16 cellular contexts compared by ENCODE assay signal in the genomic region with DNA sequence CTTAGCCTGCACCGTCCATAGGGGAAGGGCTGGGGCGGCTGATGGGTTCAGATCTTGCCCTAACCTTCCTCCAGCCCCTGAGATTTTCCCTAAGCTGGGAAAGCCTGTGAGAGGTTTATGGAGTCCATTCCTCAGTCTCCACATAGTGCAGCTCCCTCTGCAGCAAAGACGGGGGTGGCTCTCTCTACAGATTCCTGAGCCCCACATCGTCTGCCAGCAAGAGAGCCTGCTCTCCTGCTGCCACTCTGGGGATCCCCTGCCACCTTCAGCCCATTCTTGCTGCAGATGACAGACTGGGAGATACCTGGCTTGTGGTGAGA. TPM values are rescaled to one million over a fixed set of nuclear protein-coding genes. Genes with fewer than 3 reads are reported as not detected.
A peak's percentile ranks its signal among the peaks of the same experiment; 100 is the strongest.
DNase-seq lines count a peak whose midpoint lies in the region; ATAC-seq, FAIRE-seq and TF ChIP-seq lines count a peak whose summit lies in the region.
"Had no signal": no experiment of that assay in that cellular context is flagged by ENCODE, and none has a peak within 500 bp of the region (broad histone marks: within the 10 kb centered on the region; RNA-seq: fewer than 3 reads in every experiment).

No MANE protein-coding gene starts in this region.

- CTCF ChIA-PET in H1 (lab: Charles Lee; ENCODE audit: partially characterized antibody), result interaction anchor here (0.8 to 34.1 kb wide), 25 partner anchors 9 to 108 kb away, joined by 3 to 1022 read pairs (median 8); partner anchors contain the start of genes ATG101 and NR4A1

- H3K4me3 ChIP-seq in heart left ventricle, result no peak overlapping the region
- H3K4me3 ChIP-seq in H1 (ENCODE audit: extremely low read depth in 1 of 4, insufficient read depth in 2 of 4, low read depth in 3 of 4, low read length in 4 of 4), result no peak overlapping the region
- H3K4me3 ChIP-seq in neural cell (ENCODE audit: low read length), result no peak overlapping the region
- no peak overlapping the region for H3K4me3 ChIP-seq in uterus
- H3K4me3 ChIP-seq in lower leg skin (ENCODE audit: low read depth, poor library complexity, severe bottlenecking), result no peak overlapping the region
- H3K4me3 ChIP-seq: A549, body of pancreas had no signal

- peaks cover 0 to 15% (median 7%) of the 10 kb centered on the region in 9 donors for H3K36me3 ChIP-seq in heart left ventricle
- peaks cover 0 to 3% (median under 1%) of the 10 kb centered on the region in 4 experiments; a peak in 3 of 8 replicates for H3K36me3 ChIP-seq in H1 (ENCODE audit: control insufficient read depth in 2 of 4, insufficient read depth in 4 of 4, low read length in 3 of 4)
- no peaks in the 10 kb centered on the region for H3K36me3 ChIP-seq in neural cell (ENCODE audit: insufficient read depth, low read length)
- no peaks in the 10 kb centered on the region for H3K36me3 ChIP-seq in uterus

- POLR2A ChIA-PET in H1 (lab: Charles Lee; ENCODE audit: partially characterized antibody), result interaction anchor here (1.5 to 7.7 kb wide), 4 partner anchors 13 to 193 kb away, joined by 3 to 82 read pairs (median 16); partner anchors contain the start of gene ATG101

- peak overlapping the region; percentile 39; the same call in 1 of the 2 replicates for H4K8ac ChIP-seq in H1 (ENCODE audit: extremely low read depth, insufficient read depth, low read length)

- H3K9me3 Mint-ChIP-seq in mesothelial cell of epicardium, result no peaks in the 10 kb centered on the region
- H3K9me3 Mint-ChIP-seq: WTC11 had no signal

- no peak for FAIRE-seq in H1 (lab: Jason Lieb, UNC)
- FAIRE-seq: A549, urothelium cell line had no signal

- no peak overlapping the region for H2BK20ac ChIP-seq in H1 (ENCODE audit: low read length)

- no peak overlapping the region for H3K18ac ChIP-seq in H1 (ENCODE audit: extremely low read depth, low read length)

- peak overlapping the region; percentile 44; the same call in 1 of the 2 replicates for H2BK5ac ChIP-seq in H1 (ENCODE audit: low read depth, low read length)

- H2BK12ac ChIP-seq in H1 (ENCODE audit: low read depth, low read length), result peak overlapping the region; percentile 75; the same call in 1 of the 2 replicates

- no peak overlapping the region for H2BK120ac ChIP-seq in H1 (replicated peaks; ENCODE audit: low read depth, low read length)

- no peak overlapping the region for H3K23ac ChIP-seq in H1 (ENCODE audit: insufficient read length)

- TF ChIP-seq EP300 in H1 (IDR thresholded peaks at IDR 0.05; ENCODE audit: borderline replicate concordance in 1 of 2, low read depth in 2 of 2, low read length in 2 of 2), result no peak
- no peak for TF ChIP-seq EP300 in neural cell (conservative IDR thresholded peaks at IDR 0.05; ENCODE audit: poor library complexity, severe bottlenecking)

- no peak overlapping the region for H3K56ac ChIP-seq in H1 (replicated peaks; ENCODE audit: insufficient read length, low read depth, low read length)

- H2AFZ ChIP-seq in H1 (ENCODE audit: low read length) (no peak overlapping the region), neural cell (ENCODE audit: low read depth, low read length) (no peak overlapping the region)

- H3K4me1 ChIP-seq in heart left ventricle (peaks cover 6 to 37% (median 27%) of the 10 kb centered on the region in 12 donors), H1 (replicated peaks in 1 of 4; ENCODE audit: control insufficient read depth in 3 of 4, insufficient read depth in 4 of 4, low read length in 3 of 4) (peaks cover 5 to 37% (median 14%) of the 10 kb centered on the region in 4 experiments; a peak in 6 of 7 replicates), uterus (peaks cover 0 to 9% of the 10 kb centered on the region in 2 donors)
- H3K4me1 ChIP-seq: body of pancreas, foreskin keratinocyte had no signal

- H3K14ac ChIP-seq in H1 (ENCODE audit: insufficient read length), result no peak overlapping the region

- no peak for TF ChIP-seq RAD21 in H1 (IDR thresholded peaks at IDR 0.05 in 1 of 2, conservative IDR thresholded peaks at IDR 0.05 in 1 of 2; ENCODE audit: low read depth in 2 of 2, low read length in 2 of 2)
- TF ChIP-seq RAD21 in neural cell (conservative IDR thresholded peaks at IDR 0.05), result no peak

- peaks cover 7% of the 10 kb centered on the region for H3K36me3 Mint-ChIP-seq in mesothelial cell of epicardium

- no peak overlapping the region for H4K5ac ChIP-seq in H1 (ENCODE audit: insufficient read length, low read depth, low read length)

- no peak for TF ChIP-seq POLR2A in heart left ventricle (IDR thresholded peaks at IDR 0.05)
- TF ChIP-seq POLR2A in H1 (IDR thresholded peaks at IDR 0.05; ENCODE audit: control extremely low read depth in 1 of 2, low read depth in 2 of 2, low read length in 2 of 2), result no peak
- no peak for TF ChIP-seq POLR2A in uterus (IDR thresholded peaks at IDR 0.05)
- TF ChIP-seq POLR2A in lower leg skin (IDR thresholded peaks at IDR 0.05), result no peak

- intact Hi-C loops in heart left ventricle (cut with DNase I), result loop anchor here in 7 of 10 donors (1.0 to 10.0 kb wide), 8 partner anchors 40 to 188 kb away; partner anchors contain the start of genes ACVRL1 (in 1 of the 7) and TAMALIN (in 1 of the 7)
- intact Hi-C loops in left ventricle myocardium superior (cut with micrococcal nuclease), result loop anchor here (5.0 kb wide), 1 partner anchor 55 kb away; no protein-coding TSS in a partner anchor
- intact Hi-C loops in uterus (cut with DNase I; ENCODE audit: low total_unique reads), result no loop called here
- intact Hi-C loops in lower leg skin (cut with DNase I; ENCODE audit: low total_unique reads), result loop anchor here (5.0 kb wide), 1 partner anchor 55 kb away; no protein-coding TSS in a partner anchor

- H3K9ac ChIP-seq in H1 (replicated peaks in 1 of 4; ENCODE audit: extremely low read depth in 1 of 4, low read depth in 3 of 4, low read length in 3 of 4) (no peak overlapping the region), neural cell (ENCODE audit: low read length) (peak overlapping the region; percentile 32)

- H3K79me2 ChIP-seq in H1 (ENCODE audit: control insufficient read depth in 1 of 2, insufficient read depth in 2 of 2, low read length in 2 of 2) (no peaks in the 10 kb centered on the region), neural cell (replicated peaks; ENCODE audit: insufficient read depth, low read length) (no peaks in the 10 kb centered on the region)

- H2BK15ac ChIP-seq in H1 (ENCODE audit: low read length), result peak overlapping the region; percentile 84; the same call in 1 of the 2 replicates

- H3K4me2 ChIP-seq in H1 (ENCODE audit: insufficient read depth in 1 of 2, low read depth in 2 of 2, low read length in 2 of 2) (no peak overlapping the region), neural cell (ENCODE audit: low read length) (no peak overlapping the region)

- H4K20me1 ChIP-seq in H1 (replicated peaks in 1 of 2; ENCODE audit: control insufficient read depth in 1 of 2, insufficient read depth in 2 of 2, low read length in 2 of 2) (peaks cover 0 to 9% of the 10 kb centered on the region in 2 experiments), neural cell (ENCODE audit: insufficient read depth) (no peaks in the 10 kb centered on the region)

- H3K9me2 ChIP-seq in neural cell (ENCODE audit: insufficient read depth, low read length), result no peaks in the 10 kb centered on the region

- peaks cover 6% of the 10 kb centered on the region for H3K4me1 Mint-ChIP-seq in mesothelial cell of epicardium

- no peaks in the 10 kb centered on the region for H3F3A ChIP-seq in neural cell (ENCODE audit: insufficient read depth, low read length, poor library complexity, severe bottlenecking)

- H3K27ac ChIP-seq in heart left ventricle (peak overlapping the region; percentile 37 to 89 (median 71)), H1 (ENCODE audit: low read depth, low read length) (no peak overlapping the region), neural cell (ENCODE audit: low read length) (no peak overlapping the region), uterus (peak overlapping the region; percentile 71 to 72)
- H3K27ac ChIP-seq: foreskin keratinocyte had no signal

- no peak for DNase-seq in heart left ventricle
- DNase-seq in left ventricle myocardium superior, result no peak
- no peak for DNase-seq in H1 (ENCODE audit: low read depth in 1 of 2, low spot score in 2 of 2)
- DNase-seq in uterus, result no peak
- DNase-seq in lower leg skin (ENCODE audit: low spot score in 2 of 2), result no peak
- DNase-seq in NCI-H1436 (lab: John Stamatoyannopoulos, UW), result no peak
- DNase-seq in mesothelial cell of epicardium (ENCODE audit: low spot score in 2 of 2, unreplicated experiment in 2 of 2), result no peak
- DNase-seq: activated gamma-delta T cell; foreskin keratinocyte; stimulated activated CD4-positive, alpha-beta T cell treated with anti-CD3 and anti-CD28 coated beads, Interleukin-4, amount 100 ng/mL, for 1 hour had no signal

- H3K27ac Mint-ChIP-seq in mesothelial cell of epicardium, result no peak overlapping the region

- H3K27me3 ChIP-seq in heart left ventricle (peaks cover 0 to 6% (median 0%) of the 10 kb centered on the region in 9 donors), H1 (replicated peaks in 1 of 4; ENCODE audit: control insufficient read depth in 3 of 4, extremely low read depth in 1 of 4, insufficient read depth in 3 of 4, low read length in 3 of 4) (peaks cover 0 to 14% (median 1%) of the 10 kb centered on the region in 4 experiments; a peak in 5 of 7 replicates), neural cell (ENCODE audit: insufficient read depth, low read depth, low read length) (no peaks in the 10 kb centered on the region), uterus (no peaks in the 10 kb centered on the region)
- H3K27me3 ChIP-seq: body of pancreas had no signal

- peak overlapping the region; percentile 0 for H4K91ac ChIP-seq in H1 (replicated peaks; ENCODE audit: insufficient read length, low read length)

- TF ChIP-seq CTCF in heart left ventricle (IDR thresholded peaks at IDR 0.05), result no peak
- no peak for TF ChIP-seq CTCF in H1 (IDR thresholded peaks at IDR 0.05; ENCODE audit: control extremely low read depth in 1 of 3, insufficient read depth in 1 of 3, low read depth in 1 of 3, low read length in 3 of 3)
- TF ChIP-seq CTCF in neural cell (IDR thresholded peaks at IDR 0.05; ENCODE audit: poor library complexity, severe bottlenecking), result no peak
- no peak for TF ChIP-seq CTCF in uterus (IDR thresholded peaks at IDR 0.05)
- no peak for TF ChIP-seq CTCF in lower leg skin (IDR thresholded peaks at IDR 0.05)
- no peak for TF ChIP-seq CTCF in mesothelial cell of epicardium (IDR thresholded peaks at IDR 0.05; ENCODE audit: unreplicated experiment)

- H3K27me3 Mint-ChIP-seq in mesothelial cell of epicardium (ENCODE audit: low read depth), result peaks cover 24% of the 10 kb centered on the region

- H3K9me3 ChIP-seq in heart left ventricle (no peaks in the 10 kb centered on the region), H1 (ENCODE audit: insufficient read depth in 2 of 2, low read depth in 1 of 2, low read length in 1 of 2) (no peaks in the 10 kb centered on the region), neural cell (ENCODE audit: low read length) (no peaks in the 10 kb centered on the region), uterus (no peaks in the 10 kb centered on the region)
- H3K9me3 ChIP-seq: A549, body of pancreas had no signal

- H3K23me2 ChIP-seq in H1 (ENCODE audit: low read depth, low read length), result peaks cover 8% of the 10 kb centered on the region; the same call in 1 of the 2 replicates

- no peak overlapping the region for H2AK5ac ChIP-seq in H1 (ENCODE audit: low read depth, low read length)

- ATAC-seq in heart left ventricle (peak in 1 of 4 donors; percentile 2), left ventricle myocardium superior (no peak)

- H3K4me3 Mint-ChIP-seq in mesothelial cell of epicardium, result no peak overlapping the region
- H3K4me3 Mint-ChIP-seq: WTC11 had no signal

- no peak overlapping the region for H3K4ac ChIP-seq in H1 (replicated peaks; ENCODE audit: insufficient read length, low read depth, low read length)

- WGBS in heart left ventricle, 4 donors, result 38 to 78% (median 54%) methylated on average over 4 of the region's 4 CpGs
- 79% methylated on average over 4 of the region's 4 CpGs; no CpG with 5 or more reads in 1 of the 2 experiments for WGBS in H1 (ENCODE audit: extremely low coverage in 1 of 2, insufficient coverage in 1 of 2, insufficient read length in 1 of 2, insufficient replicate concordance in 2 of 2, low coverage in 1 of 2, low lambda C conversion rate in 2 of 2, missing lambda C conversion rate in 1 of 2), 2 experiments
- 78 to 79% methylated on average over 4 of the region's 4 CpGs for WGBS in lower leg skin, 2 donors

- H3K79me1 ChIP-seq in H1 (ENCODE audit: low read depth, low read length), result no peaks in the 10 kb centered on the region; the same call in 1 of the 2 replicates

RNA-seq across cellular contexts. Expression of gene SMIM41, which starts 3.1 kb away (rescaled TPM):
- under 1 TPM in 3 of 9 donors, not detected in 6; 0.29 to 0.52 (median 0.32) TPM for total RNA-seq in heart left ventricle
- under 1 TPM; 0.08 to 0.65 TPM for polyA plus RNA-seq in heart left ventricle
- not detected for total RNA-seq in left ventricle myocardium superior
- 0.28 and 0.31 TPM in 2 replicates for total RNA-seq in H1 (2021; fragmentation: NEBNext Ultra II Directional; extraction: Animal tissue kit (Norgen Biotek cat#: 25700))
- polyA plus RNA-seq in H1 (2011; rRNA removed), result 0.91 and 0.98 TPM in 2 replicates
- polyA plus RNA-seq in H1 (2011; cell fraction: cytosol; rRNA removed), result 0.66 TPM
- 0.74 TPM for polyA plus RNA-seq in H1 (2011; cell fraction: nucleus; rRNA removed)
- 0.20 to 0.56 TPM (median 0.46 TPM) in 3 of 4 replicates, not detected in the other for polyA plus RNA-seq in H1 (2012, experiment 1 of 2)
- polyA plus RNA-seq in H1 (2012, experiment 2 of 2), result 0.42 TPM
- 0.08 TPM for polyA plus RNA-seq in H1 (2013, experiment 1 of 2)
- 0.07 TPM for polyA plus RNA-seq in H1 (2013, experiment 2 of 2)
- 0.54 TPM in 1 of 2 replicates, not detected in the other for polyA minus RNA-seq in H1 (2011; rRNA and poly(A)+ RNA removed)
- polyA minus RNA-seq in H1 (2011; cell fraction: cytosol; rRNA and poly(A)+ RNA removed), result not detected
- 0.70 TPM for polyA minus RNA-seq in H1 (2011; cell fraction: nucleus; rRNA and poly(A)+ RNA removed)
- not detected in 2 replicates for polyA plus RNA-seq in neural cell
- polyA minus RNA-seq in neural cell, result not detected in 2 replicates
- not detected for total RNA-seq in uterus
- total RNA-seq in lower leg skin, result under 1 TPM in 1 of 4 donors, not detected in 3; 0.71 TPM
- 0.16 TPM in 1 of 3 replicates, not detected in the others for total RNA-seq in mesothelial cell of epicardium
- total RNA-seq: foreskin keratinocyte, G401, WTC11 had no signal
- polyA plus RNA-seq: A549, foreskin keratinocyte had no signal

RNA-seq across cellular contexts. Expression of gene ATG101, which starts 12.8 kb away (rescaled TPM):
- 10 to 100 TPM; 18.9 to 46.7 (median 24.1) TPM for total RNA-seq in heart left ventricle
- 100 to 1,000 TPM in 1 of 2 donors, 10 to 100 TPM in 1; 22.1 to 108 TPM for polyA plus RNA-seq in heart left ventricle
- total RNA-seq in left ventricle myocardium superior, result 26.5 TPM
- total RNA-seq in H1 (2021; fragmentation: NEBNext Ultra II Directional; extraction: Animal tissue kit (Norgen Biotek cat#: 25700)), result 48.9 and 49.8 TPM in 2 replicates
- 55.9 and 64.9 TPM in 2 replicates for polyA plus RNA-seq in H1 (2011; rRNA removed)
- 105 TPM for polyA plus RNA-seq in H1 (2011; cell fraction: cytosol; rRNA removed)
- polyA plus RNA-seq in H1 (2011; cell fraction: nucleus; rRNA removed), result 55.5 TPM
- 46.4 to 65.2 TPM (median 63.9 TPM) in 4 replicates for polyA plus RNA-seq in H1 (2012, experiment 1 of 2)
- 60.3 TPM for polyA plus RNA-seq in H1 (2012, experiment 2 of 2)
- 25.2 TPM for polyA plus RNA-seq in H1 (2013, experiment 1 of 2)
- 27.1 TPM for polyA plus RNA-seq in H1 (2013, experiment 2 of 2)
- 44.4 and 61.4 TPM in 2 replicates for polyA minus RNA-seq in H1 (2011; rRNA and poly(A)+ RNA removed)
- polyA minus RNA-seq in H1 (2011; cell fraction: cytosol; rRNA and poly(A)+ RNA removed), result 20.8 TPM
- 15.7 TPM for polyA minus RNA-seq in H1 (2011; cell fraction: nucleus; rRNA and poly(A)+ RNA removed)
- 53.9 and 55.6 TPM in 2 replicates for polyA plus RNA-seq in neural cell
- polyA minus RNA-seq in neural cell, result 32.5 and 40.2 TPM in 2 replicates
- 10 to 100 TPM; 28.3 to 42.1 (median 37.2) TPM for total RNA-seq in uterus
- total RNA-seq in lower leg skin, result 10 to 100 TPM; 42.6 to 71.6 (median 55.2) TPM
- total RNA-seq in mesothelial cell of epicardium, result 29.4 to 32.8 TPM (median 32.6 TPM) in 3 replicates

RNA-seq across cellular contexts. Expression of gene NR4A1, which starts 31.4 kb away (rescaled TPM):
- 100 to 1,000 TPM in 2 of 9 donors, 10 to 100 TPM in 7; 22.0 to 140 (median 42.0) TPM for total RNA-seq in heart left ventricle
- 10 to 100 TPM; 59.5 to 66.3 TPM for polyA plus RNA-seq in heart left ventricle
- 58.9 TPM for total RNA-seq in left ventricle myocardium superior
- total RNA-seq in H1 (2021; fragmentation: NEBNext Ultra II Directional; extraction: Animal tissue kit (Norgen Biotek cat#: 25700)), result 18.7 and 19.3 TPM in 2 replicates
- polyA plus RNA-seq in H1 (2011; rRNA removed), result 23.3 and 36.0 TPM in 2 replicates
- 17.3 TPM for polyA plus RNA-seq in H1 (2011; cell fraction: cytosol; rRNA removed)
- polyA plus RNA-seq in H1 (2011; cell fraction: nucleus; rRNA removed), result 42.1 TPM
- 13.7 to 17.2 TPM (median 14.8 TPM) in 4 replicates for polyA plus RNA-seq in H1 (2012, experiment 1 of 2)
- 12.5 TPM for polyA plus RNA-seq in H1 (2012, experiment 2 of 2)
- polyA plus RNA-seq in H1 (2013, experiment 1 of 2), result 19.7 TPM
- 19.0 TPM for polyA plus RNA-seq in H1 (2013, experiment 2 of 2)
- polyA minus RNA-seq in H1 (2011; rRNA and poly(A)+ RNA removed), result 5.1 and 8.0 TPM in 2 replicates
- polyA minus RNA-seq in H1 (2011; cell fraction: cytosol; rRNA and poly(A)+ RNA removed), result 14.5 TPM
- 11.1 TPM for polyA minus RNA-seq in H1 (2011; cell fraction: nucleus; rRNA and poly(A)+ RNA removed)
- 3.4 and 6.1 TPM in 2 replicates for polyA plus RNA-seq in neural cell
- polyA minus RNA-seq in neural cell, result 5.0 and 7.3 TPM in 2 replicates
- total RNA-seq in uterus, result 100 to 1,000 TPM in 3 of 4 donors, 10 to 100 TPM in 1; 31.7 to 297 (median 135) TPM
- 100 to 1,000 TPM in 2 of 4 donors, 10 to 100 TPM in 2; 28.7 to 121 (median 105) TPM for total RNA-seq in lower leg skin
- 138 to 141 TPM (median 141 TPM) in 3 replicates for total RNA-seq in mesothelial cell of epicardium

Comparison
In these comparisons a context has a peak if more than half of its experiments do, and no peak if none do; other contexts are left out.
1. H3K27ac ChIP-seq: peak in heart left ventricle (12 of 12) and uterus (2 of 2); none in H1 (single experiment) and neural cell (single experiment).